ENCODE assay signal across 24 cellular contexts in the genomic region with DNA sequence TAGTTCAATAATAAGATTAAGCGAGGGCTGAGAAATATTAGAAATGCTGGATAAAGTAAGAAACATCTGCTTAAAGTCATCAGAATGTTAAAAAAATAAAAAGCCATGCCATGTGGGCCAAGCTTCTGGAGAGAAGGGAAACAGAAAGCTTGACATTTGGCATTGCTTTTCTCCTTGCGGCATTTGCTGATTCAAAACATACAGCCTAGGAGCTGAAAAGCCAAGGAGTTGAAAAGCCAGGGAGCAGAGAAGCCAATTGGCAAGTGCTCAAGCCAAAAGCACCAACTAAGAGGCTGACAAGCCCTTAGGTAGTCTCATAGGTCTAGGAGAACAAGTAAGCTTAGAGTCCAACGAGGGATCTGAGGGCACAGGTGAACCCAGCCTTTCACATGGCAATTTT.
DNase-seq lines count a peak whose midpoint lies in the region; ATAC-seq and TF ChIP-seq lines count a peak whose summit lies in the region.
"Had no signal": no experiment of that assay in that cellular context is flagged by ENCODE, and none has a peak within 500 bp of the region (broad histone marks: within the 10 kb centered on the region; RNA-seq: fewer than 3 reads in every experiment).

No MANE protein-coding gene starts in this region.

- H3K36me3 ChIP-seq in left ventricle myocardium inferior (no peaks in the 10 kb centered on the region), left lung (no peaks in the 10 kb centered on the region)
- H3K36me3 ChIP-seq: BE2C, HAP-1 had no signal

- H3K27me3 ChIP-seq in left ventricle myocardium inferior (ENCODE audit: low read depth): no peaks in the 10 kb centered on the region
- H3K27me3 ChIP-seq in left lung: no peaks in the 10 kb centered on the region
- H3K27me3 ChIP-seq: BE2C had no signal

- no peak for DNase-seq in left cardiac atrium
- no peak for DNase-seq in left ventricle myocardium inferior
- DNase-seq in cerebellum (ENCODE audit: low spot score): peak; percentile 35
- DNase-seq in medulla oblongata (ENCODE audit: extremely low spot score): peak; percentile 4
- DNase-seq in stromal cell of bone marrow (ENCODE audit: low read depth): peak; percentile 48
- no peak for DNase-seq in activated naive CD4-positive, alpha-beta T cell treated with anti-CD3 and anti-CD28 coated beads, Interleukin-2, amount 50 U/mL, for 16 hours
- DNase-seq in NCI-H2196 treated with DMSO at 0.1 percent for 48 hours (lab: John Stamatoyannopoulos, UW; ENCODE audit: unreplicated experiment): no peak
- DNase-seq in left lung: no peak
- DNase-seq: 8988T, ACHN, BE2C, Calu3, DND-41, HFFc6, Kasumi-1, MV-4-11, NCI-H1694, NCI-H2081, NCI-H345, NCI-H524, NCI-H774, SK-N-SH had no signal

- no peak overlapping the region for H3K4me3 ChIP-seq in left ventricle myocardium inferior
- no peak overlapping the region for H3K4me3 ChIP-seq in left lung
- H3K4me3 ChIP-seq: HAP-1, K562 had no signal

- H3K9me3 ChIP-seq in left ventricle myocardium inferior (replicated peaks) (peaks cover 18% of the 10 kb centered on the region), left lung (peaks cover 0 to 14% of the 10 kb centered on the region in 2 donors)
- H3K9me3 ChIP-seq: BE2C, HAP-1, SK-N-SH had no signal

- no peaks in the 10 kb centered on the region for H3K4me1 ChIP-seq in left ventricle myocardium inferior
- H3K4me1 ChIP-seq in left lung: no peaks in the 10 kb centered on the region
- H3K4me1 ChIP-seq: BE2C, HAP-1 had no signal

- peak; percentile 51 to 53 for ATAC-seq in left cardiac atrium
- no peak for ATAC-seq in left lung
- ATAC-seq: K562 had no signal

- intact Hi-C loops in left cardiac atrium (cut with DNase I) (no loop called here), left ventricle myocardium inferior (cut with micrococcal nuclease) (no loop called here), left lung (cut with DNase I) (no loop called here)

- H3K27ac ChIP-seq in left ventricle myocardium inferior (replicated peaks): no peak overlapping the region
- H3K27ac ChIP-seq in left lung: no peak overlapping the region

- TF ChIP-seq CTCF in left ventricle myocardium inferior (IDR thresholded peaks at IDR 0.05; ENCODE audit: borderline replicate concordance): no peak
- TF ChIP-seq CTCF in left lung (IDR thresholded peaks at IDR 0.05): no peak

Comparison
In these comparisons a context has a peak if more than half of its experiments do, and no peak if none do; other contexts are left out.
1. DNase-seq: peak in cerebellum (single experiment), medulla oblongata (single experiment) and stromal cell of bone marrow (single experiment); none in left cardiac atrium (single experiment), left ventricle myocardium inferior (single experiment), activated naive CD4-positive, alpha-beta T cell treated with anti-CD3 and anti-CD28 coated beads, Interleukin-2, amount 50 U/mL, for 16 hours (single experiment), NCI-H2196 treated with DMSO at 0.1 percent for 48 hours (single experiment) and left lung (0 of 2).